Comparison of ENCODE assay signal across 9 cellular contexts in genomic region chrX:103404225-103405008, GRCh38. TPM values are rescaled to one million over a fixed set of nuclear protein-coding genes. Genes with fewer than 3 reads are reported as not detected.
DNase-seq lines count a peak whose midpoint lies in the region; ATAC-seq, FAIRE-seq and TF ChIP-seq lines count a peak whose summit lies in the region.
"Had no signal": no experiment of that assay in that cellular context is flagged by ENCODE, and none has a peak within 500 bp of the region (broad histone marks: within the 10 kb centered on the region; RNA-seq: fewer than 3 reads in every experiment).

No MANE protein-coding gene starts in this region.

- H3K9me3 ChIP-seq in cardiac muscle cell (ENCODE audit: low read depth): no peaks in the 10 kb centered on the region
- no peaks in the 10 kb centered on the region for H3K9me3 ChIP-seq in pancreas
- no peaks in the 10 kb centered on the region for H3K9me3 ChIP-seq in vagina

- TF ChIP-seq POLR2A in vagina (IDR thresholded peaks at IDR 0.05): no peak

- intact Hi-C loops in pancreas (cut with DNase I): no loop called here
- intact Hi-C loops in vagina (cut with DNase I): no loop called here

- ATAC-seq in GM19395 (IDR thresholded peaks at IDR 0.05; ENCODE audit: unreplicated experiment) (peak; percentile 98), HG03432 (IDR thresholded peaks at IDR 0.05; ENCODE audit: unreplicated experiment) (peak; percentile 99), pancreas (peak; percentile 87 to 98 (median 94))

- H3K4me1 ChIP-seq in cardiac muscle cell (ENCODE audit: low read depth) (peaks cover 7% of the 10 kb centered on the region), pancreas (no peaks in the 10 kb centered on the region), vagina (no peaks in the 10 kb centered on the region)

- H3K36me3 ChIP-seq in cardiac muscle cell (no peaks in the 10 kb centered on the region), pancreas (no peaks in the 10 kb centered on the region), vagina (no peaks in the 10 kb centered on the region)

- peak overlapping the region; percentile 71 for H3K4me3 ChIP-seq in cardiac muscle cell
- peak overlapping the region; percentile 16 to 38 (median 24) for H3K4me3 ChIP-seq in pancreas
- peak overlapping the region; percentile 41 to 43 for H3K4me3 ChIP-seq in vagina

- H3K27ac ChIP-seq in cardiac muscle cell (no peak overlapping the region), pancreas (no peak overlapping the region), vagina (no peak overlapping the region)

- no peak for TF ChIP-seq CTCF in cardiac muscle cell (IDR thresholded peaks at IDR 0.05; ENCODE audit: low read depth, low read length)
- no peak for TF ChIP-seq CTCF in pancreas (IDR thresholded peaks at IDR 0.05)
- no peak for TF ChIP-seq CTCF in vagina (IDR thresholded peaks at IDR 0.05)

- H3K27me3 ChIP-seq in cardiac muscle cell (peaks cover 32% of the 10 kb centered on the region), pancreas (peaks cover 0 to 16% (median 0%) of the 10 kb centered on the region in 4 donors), vagina (no peaks in the 10 kb centered on the region)

- FAIRE-seq in pancreas (lab: Jason Lieb, UNC): no peak
- FAIRE-seq: TTC549 had no signal

- DNase-seq in CMK (ENCODE audit: low read depth) (peak; percentile 31), NOMO-1 (lab: John Stamatoyannopoulos, UW; ENCODE audit: unreplicated experiment in 2 of 2) (peak; percentile 10 to 35), cardiac muscle cell (ENCODE audit: low read depth in 1 of 2, low spot score in 1 of 2) (peak; percentile 84 to 93), pancreas (peak; percentile 56 to 71 (median 60)), vagina (ENCODE audit: extremely low spot score in 2 of 2) (no peak)
- peak; percentile 26 for DNase-seq in activated naive CD4-positive, alpha-beta T cell treated with anti-CD3 and anti-CD28 coated beads, Interleukin-2, amount 50 U/mL, for 16 hours

- 2 to 23% methylated on average over 19 of the region's 19 CpGs for WGBS in pancreas, 2 donors

RNA-seq across cellular contexts. Expression of gene BEX3, which starts 28.1 kb away (rescaled TPM):
- 1,498 and 1,502 TPM in 2 replicates for total RNA-seq in cardiac muscle cell
- polyA plus RNA-seq in cardiac muscle cell: 2,140 and 2,284 TPM in 2 replicates
- total RNA-seq in pancreas: 10 to 100 TPM; 30.2 to 55.3 (median 39.0) TPM
- polyA plus RNA-seq in pancreas: 100 to 1,000 TPM in 1 of 2 donors, 10 to 100 TPM in 1; 40.7 to 184 TPM
- 77.8 TPM for total RNA-seq in vagina

RNA-seq across cellular contexts. Expression of gene TCEAL9, which starts 48.1 kb away (rescaled TPM):
- total RNA-seq in cardiac muscle cell: 132 and 171 TPM in 2 replicates
- 287 and 422 TPM in 2 replicates for polyA plus RNA-seq in cardiac muscle cell
- 10 to 100 TPM in 3 of 6 donors, 1 to 10 TPM in 3; 7.3 to 24.1 (median 9.9) TPM for total RNA-seq in pancreas
- polyA plus RNA-seq in pancreas: 10 to 100 TPM; 42.0 to 71.8 TPM
- total RNA-seq in vagina: 52.8 TPM

Comparison
In these comparisons a context has a peak if more than half of its experiments do, and no peak if none do; other contexts are left out.
1. DNase-seq: peak in CMK (single experiment), NOMO-1 (2 of 2), activated naive CD4-positive, alpha-beta T cell treated with anti-CD3 and anti-CD28 coated beads, Interleukin-2, amount 50 U/mL, for 16 hours (single experiment), cardiac muscle cell (2 of 2) and pancreas (6 of 6); none in vagina (0 of 2).
2. RNA of gene BEX3, which starts 28.1 kb away (total RNA-seq): 1,498 to 1,502 TPM in cardiac muscle cell; 77.8 TPM in vagina (single experiment) and 30.2 to 55.3 TPM in pancreas; every median in the first group is over 10 times any median in the second.
3. Peak in every context shown above with its lines, with median percentiles within 50 percentile points of each other: ATAC-seq and H3K4me3 ChIP-seq.